ENCODE assay signal across 28 cellular contexts in the genomic region with DNA sequence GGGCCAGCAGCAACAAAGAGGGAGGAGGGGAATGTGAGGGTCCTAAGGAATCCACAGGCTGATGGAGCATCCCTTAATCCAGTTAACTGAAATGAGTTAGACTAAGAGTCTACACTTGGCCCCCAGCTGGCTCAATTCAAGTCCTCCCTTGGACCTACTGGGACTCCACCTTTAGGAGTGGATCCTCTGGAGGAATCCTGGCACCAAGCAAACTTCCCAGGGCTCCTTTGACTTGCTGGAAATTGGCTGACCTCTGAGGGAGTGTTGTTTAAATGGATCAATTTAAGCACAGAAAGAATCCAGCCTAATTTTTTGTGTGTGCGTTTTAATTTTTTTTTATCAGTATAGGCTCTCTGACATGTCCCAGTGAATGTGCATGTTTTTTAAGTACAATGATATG.
"Had no signal": no experiment of that assay in that cellular context is flagged by ENCODE, and none has a peak within 500 bp of the region (broad histone marks: within the 10 kb centered on the region; RNA-seq: fewer than 3 reads in every experiment).

No MANE protein-coding gene starts in this region.

- H3K9me3 ChIP-seq: esophagus squamous epithelium, lower lobe of right lung, prostate gland, right atrium auricular region, sigmoid colon, stomach, tibial artery had no signal

- H3K27ac Mint-ChIP-seq: immature natural killer cell; memory B cell; naive thymus-derived CD4-positive, alpha-beta T cell; stimulated activated effector memory CD8-positive, alpha-beta T cell treated with anti-CD3 and anti-CD28 coated beads, Interleukin-12 subunit alpha, Interleukin-12 subunit beta, amount 100 ng/mL, for 72 hours; type B pancreatic cell had no signal

- H3K36me3 Mint-ChIP-seq: immature natural killer cell; memory B cell; mesothelial cell of epicardium; naive thymus-derived CD4-positive, alpha-beta T cell; stimulated activated effector memory CD8-positive, alpha-beta T cell treated with anti-CD3 and anti-CD28 coated beads, Interleukin-12 subunit alpha, Interleukin-12 subunit beta, amount 100 ng/mL, for 72 hours; type B pancreatic cell had no signal

- H3K27me3 ChIP-seq: esophagus squamous epithelium, neural progenitor cell, right atrium auricular region, sigmoid colon, stomach, tibial artery had no signal

- H3K27me3 Mint-ChIP-seq: type B pancreatic cell had no signal

- H3K27ac ChIP-seq: coronary artery, esophagus squamous epithelium, lower lobe of right lung, neural progenitor cell, parathyroid adenoma, right atrium auricular region, sigmoid colon, stomach, tibial artery had no signal

- H3K4me3 Mint-ChIP-seq: immature natural killer cell; memory B cell; mesothelial cell of epicardium; naive thymus-derived CD4-positive, alpha-beta T cell; nephron; neural progenitor cell; stimulated activated effector memory CD8-positive, alpha-beta T cell treated with anti-CD3 and anti-CD28 coated beads, Interleukin-12 subunit alpha, Interleukin-12 subunit beta, amount 100 ng/mL, for 72 hours; type B pancreatic cell had no signal

- H3K4me3 ChIP-seq: coronary artery, esophagus squamous epithelium, lower lobe of right lung, neural progenitor cell, prostate gland, right atrium auricular region, sigmoid colon, stomach, tibial artery had no signal

- H3K36me3 ChIP-seq: esophagus squamous epithelium, lower lobe of right lung, prostate gland, right atrium auricular region, sigmoid colon, stomach, tibial artery had no signal

- ATAC-seq: left colon; left ventricle myocardium superior; lower lobe of right lung; naive thymus-derived CD4-positive, alpha-beta T cell; stimulated activated effector memory CD8-positive, alpha-beta T cell treated with anti-CD3 and anti-CD28 coated beads, Interleukin-12 subunit alpha, Interleukin-12 subunit beta, amount 100 ng/mL, for 72 hours had no signal

- H3K9me3 Mint-ChIP-seq: immature natural killer cell; memory B cell; mesothelial cell of epicardium; naive thymus-derived CD4-positive, alpha-beta T cell; nephron; stimulated activated effector memory CD8-positive, alpha-beta T cell treated with anti-CD3 and anti-CD28 coated beads, Interleukin-12 subunit alpha, Interleukin-12 subunit beta, amount 100 ng/mL, for 72 hours; type B pancreatic cell had no signal

- DNase-seq: dermis blood vessel endothelial cell; effector memory CD4-positive, alpha-beta T cell; esophagus squamous epithelium; foreskin melanocyte; hypothalamus; immature natural killer cell; islet precursor cell; kidney glomerular epithelial cell; left colon; left ventricle myocardium superior; lower lobe of right lung; naive thymus-derived CD4-positive, alpha-beta T cell; sigmoid colon; stimulated activated CD4-positive, alpha-beta T cell treated with anti-CD3 and anti-CD28 coated beads, Interleukin-2, amount 100 ng/mL, for 24 hours; stimulated activated CD4-positive, alpha-beta T cell treated with anti-CD3 and anti-CD28 coated beads, Interleukin-4, amount 100 ng/mL, for 24 hours; stimulated activated naive CD4-positive, alpha-beta T cell treated with Interleukin-2 at 50 U/mL for 16 hours; stomach; tibial artery had no signal

- H3K4me1 ChIP-seq: parathyroid adenoma had no signal
